In the genomic region with DNA sequence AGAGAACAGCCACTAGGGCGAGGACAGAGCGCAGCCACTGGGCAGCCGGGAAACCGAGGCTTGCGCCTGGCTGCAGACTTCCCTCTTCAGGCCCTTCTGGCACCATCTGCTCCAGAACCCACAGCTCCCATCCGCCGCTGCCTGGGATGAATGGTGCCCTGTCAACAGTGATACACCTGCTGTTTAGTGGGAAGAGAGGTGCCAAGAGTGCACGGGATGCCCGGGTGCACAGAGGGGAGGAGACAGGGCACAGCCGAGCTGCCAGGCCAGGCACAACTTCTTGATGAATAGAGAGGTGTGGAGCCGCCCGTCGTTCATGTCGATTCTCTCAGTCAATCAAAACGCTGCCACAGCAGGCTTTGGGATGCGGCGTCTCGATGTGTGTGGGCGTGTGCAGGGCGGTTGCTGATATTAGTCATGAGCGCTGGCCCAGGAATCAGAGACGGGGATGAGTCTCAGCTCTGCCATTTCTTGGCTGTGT, we compare ENCODE assay signal across 13 cellular contexts. TPM values are rescaled to one million over a fixed set of nuclear protein-coding genes. Genes with fewer than 3 reads are reported as not detected.
DNase-seq lines count a peak whose midpoint lies in the region; ATAC-seq, FAIRE-seq and TF ChIP-seq lines count a peak whose summit lies in the region.
"Had no signal": no experiment of that assay in that cellular context is flagged by ENCODE, and none has a peak within 500 bp of the region (broad histone marks: within the 10 kb centered on the region; RNA-seq: fewer than 3 reads in every experiment).

No MANE protein-coding gene starts in this region.

- peak overlapping the region; percentile 80 for H3K4me2 ChIP-seq in astrocyte (ENCODE audit: low read length)
- H3K4me2 ChIP-seq in HepG2 (ENCODE audit: low read depth, low read length) = no peak overlapping the region

- TF ChIP-seq EP300 in HepG2 (IDR thresholded peaks at IDR 0.05; ENCODE audit: low read depth in 2 of 2, low read length in 2 of 2) = no peak
- no peak for TF ChIP-seq EP300 in HepG2 (CRISPR knock-in tag; IDR thresholded peaks at IDR 0.05; ENCODE audit: borderline replicate concordance)

- peak; percentile 67 for FAIRE-seq in astrocyte (lab: Jason Lieb, UNC)
- no peak for FAIRE-seq in HepG2 (lab: Jason Lieb, UNC)

- DNase-seq in ELR (ENCODE audit: low read depth) (peak; percentile 23), NCI-H1694 (lab: John Stamatoyannopoulos, UW) (peak; percentile 92), astrocyte (ENCODE audit: low read depth) (peak; percentile 71), HepG2 (ENCODE audit: low spot score) (no peak), GF-D8 (lab: John Stamatoyannopoulos, UW) (no peak), thyroid gland (no peak)
- DNase-seq: NCI-H748 treated with DMSO at 0.1 percent for 48 hours, T-helper 1 cell had no signal

- H3K27me3 ChIP-seq in astrocyte (ENCODE audit: insufficient read depth, low read length) (no peaks in the 10 kb centered on the region), HepG2 (ENCODE audit: control insufficient read depth in 1 of 2, insufficient read depth in 2 of 2, low read length in 2 of 2) (no peaks in the 10 kb centered on the region), thyroid gland (no peaks in the 10 kb centered on the region)
- H3K27me3 ChIP-seq: cardiac muscle cell had no signal

- H3K27me3 Mint-ChIP-seq in astrocyte (ENCODE audit: low read depth, unreplicated experiment) = peaks cover 21% of the 10 kb centered on the region

- CTCF ChIA-PET in HepG2 (lab: Yijun Ruan, JAX; ENCODE audit: low intra/inter-chr PET ratio, low total read pairs) = no interaction called here

- H4K20me1 ChIP-seq in astrocyte (ENCODE audit: insufficient read depth, low read length) (no peaks in the 10 kb centered on the region), HepG2 (ENCODE audit: insufficient read depth, low read length) (no peaks in the 10 kb centered on the region)

- no peak for TF ChIP-seq RAD21 in HepG2 (CRISPR knock-in tag; IDR thresholded peaks at IDR 0.05)

- no TSS peak for BruUV-seq in HepG2 (replicated peaks; lab: Mats Ljungman, UMichigan)

- no peaks in the 10 kb centered on the region for H3K9me3 Mint-ChIP-seq in astrocyte (ENCODE audit: unreplicated experiment)

- H3K9ac ChIP-seq in astrocyte (ENCODE audit: low read length) = peak overlapping the region; percentile 68
- no peak overlapping the region for H3K9ac ChIP-seq in HepG2 (ENCODE audit: insufficient read depth, low read depth, low read length)

- no peaks in the 10 kb centered on the region for H3K79me2 ChIP-seq in astrocyte (ENCODE audit: insufficient read depth, low read length)
- no peaks in the 10 kb centered on the region for H3K79me2 ChIP-seq in HepG2 (ENCODE audit: insufficient read depth, low read length)

- TF ChIP-seq CTCF in astrocyte (IDR thresholded peaks at IDR 0.05; ENCODE audit: insufficient read depth, low read depth, low read length) (no peak), HepG2 (CRISPR knock-in tag; IDR thresholded peaks at IDR 0.05) (no peak), thyroid gland (IDR thresholded peaks at IDR 0.05) (no peak)

- H2AFZ ChIP-seq in astrocyte (ENCODE audit: low read depth, low read length) (peak overlapping the region; percentile 29), HepG2 (ENCODE audit: low read length) (no peak overlapping the region)

- H3K4me1 ChIP-seq in astrocyte (ENCODE audit: insufficient read depth, low read length) (peaks cover 30% of the 10 kb centered on the region), HepG2 (ENCODE audit: insufficient read depth, low read length) (no peaks in the 10 kb centered on the region), thyroid gland (peaks cover 0 to 6% of the 10 kb centered on the region in 2 donors)

- POLR2A ChIA-PET in HepG2 (lab: Yijun Ruan, JAX) = no interaction called here

- H3K27ac ChIP-seq in astrocyte (ENCODE audit: low read depth, low read length) (peak overlapping the region; percentile 71), HepG2 (ENCODE audit: extremely low read length, insufficient read depth, low read length) (no peak overlapping the region), thyroid gland (no peak overlapping the region)
- H3K27ac ChIP-seq: thoracic aorta had no signal

- ATAC-seq in HepG2 = no peak
- ATAC-seq in HG03521 (IDR thresholded peaks at IDR 0.05; ENCODE audit: unreplicated experiment) = no peak
- ATAC-seq in HG03280 (IDR thresholded peaks at IDR 0.05; ENCODE audit: unreplicated experiment) = no peak
- ATAC-seq: left lobe of liver had no signal

- H3K36me3 Mint-ChIP-seq in astrocyte (ENCODE audit: low read depth, unreplicated experiment) = no peaks in the 10 kb centered on the region

- H3K27ac Mint-ChIP-seq in astrocyte (ENCODE audit: unreplicated experiment) = no peak overlapping the region

- H3K4me3 ChIP-seq in astrocyte (ENCODE audit: insufficient read depth, low read depth, low read length) = peak overlapping the region; percentile 30
- no peak overlapping the region for H3K4me3 ChIP-seq in HepG2 (replicated peaks in 1 of 3; ENCODE audit: insufficient read depth in 1 of 3, low read depth in 2 of 3, low read length in 3 of 3)
- no peak overlapping the region for H3K4me3 ChIP-seq in thyroid gland (replicated peaks in 1 of 3)
- H3K4me3 ChIP-seq: cardiac muscle cell, thoracic aorta had no signal

- H3K36me3 ChIP-seq in astrocyte (ENCODE audit: insufficient read depth, low read length) (no peaks in the 10 kb centered on the region), HepG2 (replicated peaks in 1 of 2; ENCODE audit: control insufficient read depth in 1 of 2, insufficient read depth in 2 of 2, low read length in 2 of 2) (peaks cover 6 to 26% of the 10 kb centered on the region in 2 experiments; a peak in 4 of 5 replicates), thyroid gland (no peaks in the 10 kb centered on the region)
- H3K36me3 ChIP-seq: cardiac muscle cell, thoracic aorta had no signal

- in situ Hi-C loops in HepG2 (cut with HindIII; ENCODE audit: extremely low pct_ligation_motif_present, low pct_unique_long_range_greater_than_20kb) = no loop called here

- intact Hi-C loops in HepG2 (cut with micrococcal nuclease; ENCODE audit: unreplicated experiment) = no loop called here
- intact Hi-C loops in thyroid gland (cut with DNase I) = no loop called here

- 96% methylated on average over 22 of the region's 22 CpGs for WGBS in HepG2 (ENCODE audit: low lambda C conversion rate)
- 82 to 85% methylated on average over 22 of the region's 22 CpGs for WGBS in thyroid gland, 2 donors

- H3K9me3 ChIP-seq in astrocyte (ENCODE audit: insufficient read depth, low read depth, low read length) (no peaks in the 10 kb centered on the region), HepG2 (ENCODE audit: low read length) (no peaks in the 10 kb centered on the region), thyroid gland (no peaks in the 10 kb centered on the region)
- H3K9me3 ChIP-seq: thoracic aorta had no signal

- TF ChIP-seq POLR2A in HepG2 (IDR thresholded peaks at IDR 0.05; ENCODE audit: insufficient read depth in 1 of 2, low read depth in 2 of 2, low read length in 2 of 2) (no peak), thyroid gland (IDR thresholded peaks at IDR 0.05) (no peak)

- peaks cover 3% of the 10 kb centered on the region for H3K4me1 Mint-ChIP-seq in astrocyte (ENCODE audit: low read depth, unreplicated experiment)

- H3K4me3 Mint-ChIP-seq in astrocyte (ENCODE audit: unreplicated experiment) = no peak overlapping the region

TF ChIP-seq in HepG2, 621 proteins besides CTCF, POLR2A, EP300 and RAD21:
- TF ChIP-seq AGO2 (optimal IDR thresholded peaks at IDR 0.05; ENCODE audit: low read depth, low read length) (peak; percentile 49), ELF1 (CRISPR knock-in tag; IDR thresholded peaks at IDR 0.05) (no peak)

RNA-seq across cellular contexts. Expression of gene RRM2, which starts 39.5 kb away (rescaled TPM):
- total RNA-seq in astrocyte (6.8 and 11.9 TPM in 2 replicates), HepG2 (2016; rRNA removed; fragmentation: Illumina TruSeq; extraction: Trizol) (150 and 191 TPM in 2 replicates), thyroid gland (under 1 TPM in 3 of 4 donors, not detected in 1; 0.27 to 0.83 (median 0.75) TPM)
- total RNA-seq in HepG2 (2016; cell fraction: cytosol; rRNA removed; fragmentation: Illumina TruSeq; extraction: Trizol; ENCODE audit: low read depth) = 37.8 and 48.5 TPM in 2 replicates
- total RNA-seq in HepG2 (2016; cell fraction: insoluble cytoplasmic fraction; rRNA removed; fragmentation: Illumina TruSeq; extraction: Trizol) = 147 and 157 TPM in 2 replicates
- total RNA-seq in HepG2 (2016; cell fraction: membrane; rRNA removed; fragmentation: Illumina TruSeq; extraction: Trizol) = 80.6 and 88.9 TPM in 2 replicates
- total RNA-seq in HepG2 (2016; cell fraction: nucleus; rRNA removed; fragmentation: Illumina TruSeq; extraction: Trizol) = 128 and 140 TPM in 2 replicates
- 15.2 and 31.3 TPM in 2 replicates for polyA plus RNA-seq in HepG2 (2011; rRNA removed)
- polyA plus RNA-seq in HepG2 (2011; cell fraction: cytosol; rRNA removed) = 16.4 and 33.9 TPM in 2 replicates
- polyA plus RNA-seq in HepG2 (2011; cell fraction: nucleus; rRNA removed) = 56.9 and 85.9 TPM in 2 replicates
- 28.1 and 60.7 TPM in 2 replicates for polyA plus RNA-seq in HepG2 (2012)
- 43.8 and 46.7 TPM in 2 replicates for polyA plus RNA-seq in HepG2 (2016; cell fraction: cytosol; fragmentation: Illumina TruSeq; extraction: Trizol; ENCODE audit: low read depth)
- 194 and 228 TPM in 2 replicates for polyA plus RNA-seq in HepG2 (2016; cell fraction: insoluble cytoplasmic fraction; fragmentation: Illumina TruSeq; extraction: Trizol; ENCODE audit: low read depth)
- 51.9 and 53.7 TPM in 2 replicates for polyA plus RNA-seq in HepG2 (2016; cell fraction: membrane; fragmentation: Illumina TruSeq; extraction: Trizol; ENCODE audit: low read depth)
- polyA plus RNA-seq in HepG2 (2016; cell fraction: nucleus; fragmentation: Illumina TruSeq; extraction: Trizol; ENCODE audit: insufficient read depth, low read depth) = 138 and 141 TPM in 2 replicates
- polyA minus RNA-seq in HepG2 (2011; rRNA and poly(A)+ RNA removed; ENCODE audit: low replicate concordance) = 59.0 and 93.0 TPM in 2 replicates
- 42.2 and 50.2 TPM in 2 replicates for polyA minus RNA-seq in HepG2 (2011; cell fraction: cytosol; rRNA and poly(A)+ RNA removed)
- 47.4 and 63.0 TPM in 2 replicates for polyA minus RNA-seq in HepG2 (2011; cell fraction: nucleus; rRNA and poly(A)+ RNA removed)

Comparison
In these comparisons a context has a peak if more than half of its experiments do, and no peak if none do; other contexts are left out.
1. DNase-seq: peak in ELR (single experiment), NCI-H1694 (single experiment) and astrocyte (single experiment); none in HepG2 (single experiment), GF-D8 (single experiment) and thyroid gland (0 of 2).